In genomic region chr3:47571391-47572165, GRCh38 we compare ENCODE assay signal across 23 cellular contexts. TPM values are rescaled to one million over a fixed set of nuclear protein-coding genes. Genes with fewer than 3 reads are reported as not detected.
DNase-seq lines count a peak whose midpoint lies in the region; ATAC-seq and TF ChIP-seq lines count a peak whose summit lies in the region.
"Had no signal": no experiment of that assay in that cellular context is flagged by ENCODE, and none has a peak within 500 bp of the region (broad histone marks: within the 10 kb centered on the region; RNA-seq: fewer than 3 reads in every experiment).

No MANE protein-coding gene starts in this region.

- peak overlapping the region; percentile 59 for H3K4me3 Mint-ChIP-seq in endothelial cell (ENCODE audit: unreplicated experiment)
- H3K4me3 Mint-ChIP-seq in neural crest cell, result peak overlapping the region; percentile 73
- H3K4me3 Mint-ChIP-seq: activated CD8-positive, alpha-beta T cell treated with anti-CD3 and anti-CD28 coated beads, Interleukin-2, amount 10 ng/mL, durations not matched to agents 7 days and 5 days; activated naive CD8-positive, alpha-beta T cell treated with anti-CD3 and anti-CD28 coated beads for 36 hours; activated T-cell treated with anti-CD3 and anti-CD28 coated beads, Interleukin-2, amount 50 U/mL, for 72 hours; mesothelial cell of epicardium had no signal

- no peaks in the 10 kb centered on the region for H3K9me3 Mint-ChIP-seq in endothelial cell (ENCODE audit: unreplicated experiment)
- H3K9me3 Mint-ChIP-seq in neural crest cell, result no peaks in the 10 kb centered on the region
- H3K9me3 Mint-ChIP-seq: activated naive CD8-positive, alpha-beta T cell treated with anti-CD3 and anti-CD28 coated beads for 36 hours; activated T-cell treated with anti-CD3 and anti-CD28 coated beads, Interleukin-2, amount 50 U/mL, for 72 hours; mesothelial cell of epicardium had no signal

- H3K36me3 Mint-ChIP-seq in endothelial cell (ENCODE audit: low read depth, unreplicated experiment) (no peaks in the 10 kb centered on the region), neural crest cell (ENCODE audit: low read depth) (no peaks in the 10 kb centered on the region)
- H3K36me3 Mint-ChIP-seq: activated naive CD8-positive, alpha-beta T cell treated with anti-CD3 and anti-CD28 coated beads for 36 hours; mesothelial cell of epicardium had no signal

- ATAC-seq in HG03342 (IDR thresholded peaks at IDR 0.05; ENCODE audit: unreplicated experiment), result no peak
- ATAC-seq: activated CD8-positive, alpha-beta T cell treated with anti-CD3 and anti-CD28 coated beads, Interleukin-2, amount 10 ng/mL, durations not matched to agents 7 days and 5 days; activated T-cell treated with anti-CD3 and anti-CD28 coated beads, Interleukin-2, amount 50 U/mL, for 72 hours; sciatic nerve had no signal

- H3K4me3 ChIP-seq in lower leg skin (ENCODE audit: low read depth, poor library complexity, severe bottlenecking) (no peak overlapping the region), BE2C (ENCODE audit: low read depth, low read length) (no peak overlapping the region)
- H3K4me3 ChIP-seq: PC-9, SJSA1 had no signal

- H3K4me1 ChIP-seq in BE2C, result no peaks in the 10 kb centered on the region
- H3K4me1 ChIP-seq: SJSA1 had no signal

- no peaks in the 10 kb centered on the region for H3K27me3 ChIP-seq in BE2C

- H3K9me3 ChIP-seq in BE2C, result no peaks in the 10 kb centered on the region
- H3K9me3 ChIP-seq: SJSA1 had no signal

- intact Hi-C loops in lower leg skin (cut with DNase I; ENCODE audit: low total_unique reads), result no loop called here

- TF ChIP-seq CTCF in endothelial cell (IDR thresholded peaks at IDR 0.05; ENCODE audit: unreplicated experiment) (no peak), neural crest cell (conservative IDR thresholded peaks at IDR 0.05) (no peak), lower leg skin (IDR thresholded peaks at IDR 0.05) (no peak), BE2C (IDR thresholded peaks at IDR 0.05; ENCODE audit: low read depth, low read length) (no peak)

- no peaks in the 10 kb centered on the region for H3K4me1 Mint-ChIP-seq in endothelial cell (ENCODE audit: unreplicated experiment)
- peaks cover 47% of the 10 kb centered on the region for H3K4me1 Mint-ChIP-seq in neural crest cell
- H3K4me1 Mint-ChIP-seq: activated naive CD8-positive, alpha-beta T cell treated with anti-CD3 and anti-CD28 coated beads for 36 hours had no signal

- 60 to 61% methylated on average over 10 of the region's 10 CpGs for WGBS in lower leg skin, 2 donors

- H3K27ac Mint-ChIP-seq in endothelial cell (ENCODE audit: unreplicated experiment), result peak overlapping the region; percentile 38
- peak overlapping the region; percentile 99 for H3K27ac Mint-ChIP-seq in neural crest cell (ENCODE audit: unreplicated experiment)
- H3K27ac Mint-ChIP-seq: activated CD8-positive, alpha-beta T cell treated with anti-CD3 and anti-CD28 coated beads, Interleukin-2, amount 10 ng/mL, durations not matched to agents 7 days and 5 days; activated naive CD8-positive, alpha-beta T cell treated with anti-CD3 and anti-CD28 coated beads for 36 hours; activated T-cell treated with anti-CD3 and anti-CD28 coated beads, Interleukin-2, amount 50 U/mL, for 72 hours; mesothelial cell of epicardium had no signal

- no peak for TF ChIP-seq POLR2A in lower leg skin (IDR thresholded peaks at IDR 0.05)

- peaks cover 9% of the 10 kb centered on the region for H3K27me3 Mint-ChIP-seq in endothelial cell (ENCODE audit: unreplicated experiment)
- H3K27me3 Mint-ChIP-seq in neural crest cell (ENCODE audit: low read depth), result peaks cover 4% of the 10 kb centered on the region

- peak; percentile 89 for DNase-seq in DMS 273 (lab: John Stamatoyannopoulos, UW; ENCODE audit: unreplicated experiment)
- peak; percentile 91 for DNase-seq in NCI-H82 (lab: John Stamatoyannopoulos, UW)
- no peak for DNase-seq in endothelial cell (ENCODE audit: low spot score)
- DNase-seq in neural crest cell (ENCODE audit: low read depth, low spot score), result peak; percentile 68
- DNase-seq in cortex of kidney (lab: John Stamatoyannopoulos, UW), result no peak
- no peak for DNase-seq in lower leg skin (ENCODE audit: low spot score in 2 of 2)
- no peak for DNase-seq in BE2C
- DNase-seq: activated CD8-positive, alpha-beta T cell treated with anti-CD3 and anti-CD28 coated beads, Interleukin-2, amount 10 ng/mL, durations not matched to agents 7 days and 5 days; activated naive CD8-positive, alpha-beta T cell treated with anti-CD3 and anti-CD28 coated beads for 36 hours; activated T-cell treated with anti-CD3 and anti-CD28 coated beads, Interleukin-2, amount 50 U/mL, for 72 hours; effector memory CD4-positive, alpha-beta T cell; EL; GOT3; NCI-H1694; NCI-H510A treated with DMSO at 0.1 percent for 48 hours; PC-9; stimulated activated naive CD4-positive, alpha-beta T cell treated with Interleukin-2 at 50 U/mL for 16 hours; trophoblast cell had no signal

- no peaks in the 10 kb centered on the region for H3K36me3 ChIP-seq in BE2C
- H3K36me3 ChIP-seq: SJSA1 had no signal

RNA-seq across cellular contexts. Expression of gene CSPG5, which starts 7.1 kb away (rescaled TPM):
- 0.23 TPM for total RNA-seq in endothelial cell (ENCODE audit: unreplicated experiment)
- total RNA-seq in neural crest cell, result 21.9 and 23.3 TPM in 2 replicates
- 1 to 10 TPM in 1 of 4 donors, under 1 TPM in 3; 0.30 to 3.2 (median 0.96) TPM for total RNA-seq in lower leg skin
- polyA plus RNA-seq in BE2C (2012; ENCODE audit: insufficient read depth, insufficient read length, low read depth), result not detected
- polyA plus RNA-seq: AG04450 had no signal

RNA-seq across cellular contexts. Expression of gene ELP6, which starts 58.1 kb away (rescaled TPM):
- total RNA-seq in endothelial cell (ENCODE audit: unreplicated experiment) (49.5 TPM), neural crest cell (60.4 and 61.0 TPM in 2 replicates), lower leg skin (10 to 100 TPM; 17.8 to 24.0 (median 19.4) TPM)
- 19.0 TPM for polyA plus RNA-seq in BE2C (2012; ENCODE audit: insufficient read depth, insufficient read length, low read depth)

Comparison
In these comparisons a context has a peak if more than half of its experiments do, and no peak if none do; other contexts are left out.
1. DNase-seq: peak in DMS 273 (single experiment), NCI-H82 (single experiment) and neural crest cell (single experiment); none in endothelial cell (single experiment), cortex of kidney (single experiment), lower leg skin (0 of 2) and BE2C (single experiment).